In the genomic region with DNA sequence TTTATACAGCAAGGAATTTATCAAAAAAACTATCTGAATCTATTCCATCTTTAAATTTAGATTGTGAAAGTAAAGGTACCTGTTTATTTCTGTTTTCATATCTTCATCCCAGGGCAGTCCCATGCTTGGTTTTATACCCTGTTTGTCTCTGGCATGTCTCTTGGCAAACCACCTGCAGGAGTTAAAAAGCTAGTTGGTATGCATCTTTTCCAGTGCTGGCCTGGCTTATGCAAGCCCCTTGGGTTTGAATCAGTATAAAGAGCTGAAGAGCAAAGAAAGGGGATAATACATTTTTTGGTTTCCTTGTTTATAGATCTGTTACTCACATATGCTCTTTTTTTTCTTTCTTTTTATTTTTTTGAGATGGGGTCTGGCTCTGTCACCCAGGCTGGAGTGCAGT, we compare ENCODE assay signal across 17 cellular contexts. TPM values are rescaled to one million over a fixed set of nuclear protein-coding genes. Genes with fewer than 3 reads are reported as not detected.
A peak's percentile ranks its signal among the peaks of the same experiment; 100 is the strongest.
DNase-seq lines count a peak whose midpoint lies in the region; ATAC-seq, FAIRE-seq and TF ChIP-seq lines count a peak whose summit lies in the region.
"Had no signal": no experiment of that assay in that cellular context is flagged by ENCODE, and none has a peak within 500 bp of the region (broad histone marks: within the 10 kb centered on the region; RNA-seq: fewer than 3 reads in every experiment).

No MANE protein-coding gene starts in this region.

- H3K27me3 Mint-ChIP-seq in T-helper 1 cell treated with Interleukin-12 subunit alpha and Interleukin-12 subunit beta and Interleukin-4 antibody, amounts not matched to agents 30 μg/mL and 1 μg/mL, for 36 hours (ENCODE audit: low read depth) = no peaks in the 10 kb centered on the region
- no peaks in the 10 kb centered on the region for H3K27me3 Mint-ChIP-seq in activated CD4-positive, alpha-beta memory T cell treated with anti-CD3 and anti-CD28 coated beads, Interleukin-2, amount 10 ng/mL, durations not matched to agents 7 days and 5 days
- H3K27me3 Mint-ChIP-seq in memory B cell = no peaks in the 10 kb centered on the region

- no peak for ATAC-seq in memory B cell (ENCODE audit: low read depth)
- ATAC-seq in HG02610 (IDR thresholded peaks at IDR 0.05; ENCODE audit: unreplicated experiment) = no peak
- no peak for ATAC-seq in HG02852 (IDR thresholded peaks at IDR 0.05; ENCODE audit: unreplicated experiment)
- ATAC-seq: WTC11 had no signal

- POLR2A ChIA-PET in activated CD4-positive, alpha-beta memory T cell treated with anti-CD3 and anti-CD28 coated beads, Interleukin-2, amount 10 ng/mL, durations not matched to agents 7 days and 5 days (lab: Charles Lee) = interaction anchor here (0.6 to 6.9 kb wide), 16 partner anchors 10 to 101 kb away, joined by 3 to 53 read pairs (median 6); a partner anchor contains a TSS

- H3K36me3 Mint-ChIP-seq in T-helper 1 cell treated with Interleukin-12 subunit alpha and Interleukin-12 subunit beta and Interleukin-4 antibody, amounts not matched to agents 30 μg/mL and 1 μg/mL, for 36 hours (ENCODE audit: low read depth) = peaks cover 21% of the 10 kb centered on the region
- peaks cover 57% of the 10 kb centered on the region for H3K36me3 Mint-ChIP-seq in activated CD4-positive, alpha-beta memory T cell treated with anti-CD3 and anti-CD28 coated beads, Interleukin-2, amount 10 ng/mL, durations not matched to agents 7 days and 5 days (ENCODE audit: low read depth)
- H3K36me3 Mint-ChIP-seq in memory B cell = no peaks in the 10 kb centered on the region
- H3K36me3 Mint-ChIP-seq: mesothelial cell of epicardium, WTC11 had no signal

- H3K9me3 Mint-ChIP-seq in T-helper 1 cell treated with Interleukin-12 subunit alpha and Interleukin-12 subunit beta and Interleukin-4 antibody, amounts not matched to agents 30 μg/mL and 1 μg/mL, for 36 hours = no peaks in the 10 kb centered on the region
- no peaks in the 10 kb centered on the region for H3K9me3 Mint-ChIP-seq in activated CD4-positive, alpha-beta memory T cell treated with anti-CD3 and anti-CD28 coated beads, Interleukin-2, amount 10 ng/mL, durations not matched to agents 7 days and 5 days
- no peaks in the 10 kb centered on the region for H3K9me3 Mint-ChIP-seq in memory B cell
- H3K9me3 Mint-ChIP-seq: mesothelial cell of epicardium, WTC11 had no signal

- CTCF ChIA-PET in activated CD4-positive, alpha-beta memory T cell treated with anti-CD3 and anti-CD28 coated beads, Interleukin-2, amount 10 ng/mL, durations not matched to agents 7 days and 5 days (lab: Charles Lee) = interaction anchor here (0.6 to 5.1 kb wide), 4 partner anchors 11 to 173 kb away, joined by 3 to 32 read pairs (median 6); no protein-coding TSS in a partner anchor

- TF ChIP-seq CTCF in GM10266 (IDR thresholded peaks at IDR 0.05; ENCODE audit: control insufficient read depth, insufficient read depth, low read depth, missing control alignments) = no peak

- peak; percentile 72 for FAIRE-seq in GM12891 (lab: Jason Lieb, UNC)

- DNase-seq in T-helper 1 cell = no peak
- no peak for DNase-seq in GM12891 (ENCODE audit: insufficient read length, low spot score)
- DNase-seq in activated CD4-positive, alpha-beta memory T cell treated with anti-CD3 and anti-CD28 coated beads, Interleukin-2, amount 10 ng/mL, durations not matched to agents 7 days and 5 days = no peak
- DNase-seq in memory B cell (ENCODE audit: low spot score in 2 of 2) = no peak
- no peak for DNase-seq in GM10266 (ENCODE audit: extremely low spot score)
- DNase-seq: 8988T; activated CD8-positive, alpha-beta memory T cell treated with anti-CD3 and anti-CD28 coated beads, Interleukin-2, amount 50 U/mL, for 48 hours; amygdala; DND-41; NCI-H226; retina; stimulated activated CD4-positive, alpha-beta T cell treated with anti-CD3 and anti-CD28 coated beads, Interleukin-12 subunit alpha, Interleukin-12 subunit beta, amount 100 ng/mL, for 4 hours had no signal

- peak overlapping the region; percentile 12 for H3K27ac Mint-ChIP-seq in T-helper 1 cell treated with Interleukin-12 subunit alpha and Interleukin-12 subunit beta and Interleukin-4 antibody, amounts not matched to agents 30 μg/mL and 1 μg/mL, for 36 hours
- H3K27ac Mint-ChIP-seq in activated CD4-positive, alpha-beta memory T cell treated with anti-CD3 and anti-CD28 coated beads, Interleukin-2, amount 10 ng/mL, durations not matched to agents 7 days and 5 days = peak overlapping the region; percentile 12
- H3K27ac Mint-ChIP-seq in memory B cell = peak overlapping the region; percentile 91
- H3K27ac Mint-ChIP-seq: mesothelial cell of epicardium, WTC11 had no signal

- peaks cover 67% of the 10 kb centered on the region for H3K4me1 Mint-ChIP-seq in T-helper 1 cell treated with Interleukin-12 subunit alpha and Interleukin-12 subunit beta and Interleukin-4 antibody, amounts not matched to agents 30 μg/mL and 1 μg/mL, for 36 hours (ENCODE audit: low read depth)
- H3K4me1 Mint-ChIP-seq in activated CD4-positive, alpha-beta memory T cell treated with anti-CD3 and anti-CD28 coated beads, Interleukin-2, amount 10 ng/mL, durations not matched to agents 7 days and 5 days = peaks cover 92% of the 10 kb centered on the region
- peaks cover 27% of the 10 kb centered on the region for H3K4me1 Mint-ChIP-seq in memory B cell
- H3K4me1 Mint-ChIP-seq: mesothelial cell of epicardium, WTC11 had no signal

- no peak for TF ChIP-seq POLR2A in GM12891 (IDR thresholded peaks at IDR 0.05; ENCODE audit: low read depth, low read length)

- H3K4me3 Mint-ChIP-seq in T-helper 1 cell treated with Interleukin-12 subunit alpha and Interleukin-12 subunit beta and Interleukin-4 antibody, amounts not matched to agents 30 μg/mL and 1 μg/mL, for 36 hours = no peak overlapping the region
- no peak overlapping the region for H3K4me3 Mint-ChIP-seq in activated CD4-positive, alpha-beta memory T cell treated with anti-CD3 and anti-CD28 coated beads, Interleukin-2, amount 10 ng/mL, durations not matched to agents 7 days and 5 days
- no peak overlapping the region for H3K4me3 Mint-ChIP-seq in memory B cell
- H3K4me3 Mint-ChIP-seq: mesothelial cell of epicardium, WTC11 had no signal

TF ChIP-seq in GM12891, 5 proteins besides CTCF, POLR2A, EP300 and RAD21:
- TF ChIP-seq SPI1 (IDR thresholded peaks at IDR 0.05; ENCODE audit: low read depth, low read length) = no peak
- no peak for TF ChIP-seq PAX5 (IDR thresholded peaks at IDR 0.05; ENCODE audit: insufficient read depth, low read length, severe bottlenecking)
- no peak for TF ChIP-seq POLR2AphosphoS5 (IDR thresholded peaks at IDR 0.05; ENCODE audit: low read depth, low read length)
- no peak for TF ChIP-seq TAF1 (IDR thresholded peaks at IDR 0.05; ENCODE audit: low read depth, low read length)
- TF ChIP-seq POU2F2 (IDR thresholded peaks at IDR 0.05; ENCODE audit: low read depth, low read length) = no peak

RNA-seq across cellular contexts. Expression of a gene that starts 37.8 kb away (rescaled TPM):
- polyA plus RNA-seq in GM12891 (2012; ENCODE audit: low read depth, missing spikeins) = 0.72 TPM
- total RNA-seq in activated CD4-positive, alpha-beta memory T cell treated with anti-CD3 and anti-CD28 coated beads, Interleukin-2, amount 10 ng/mL, durations not matched to agents 7 days and 5 days = 10 to 100 TPM; 52.5 to 55.6 TPM

Comparison
In these comparisons a context has a peak if more than half of its experiments do, and no peak if none do; other contexts are left out.
1. H3K27ac Mint-ChIP-seq: peak in every context shown above with its lines; median percentile 91 in memory B cell; 12 in T-helper 1 cell treated with Interleukin-12 subunit alpha and Interleukin-12 subunit beta and Interleukin-4 antibody, amounts not matched to agents 30 μg/mL and 1 μg/mL, for 36 hours; 12 in activated CD4-positive, alpha-beta memory T cell treated with anti-CD3 and anti-CD28 coated beads, Interleukin-2, amount 10 ng/mL, durations not matched to agents 7 days and 5 days.